Comparison of ENCODE assay signal across 8 cellular contexts in the genomic region with DNA sequence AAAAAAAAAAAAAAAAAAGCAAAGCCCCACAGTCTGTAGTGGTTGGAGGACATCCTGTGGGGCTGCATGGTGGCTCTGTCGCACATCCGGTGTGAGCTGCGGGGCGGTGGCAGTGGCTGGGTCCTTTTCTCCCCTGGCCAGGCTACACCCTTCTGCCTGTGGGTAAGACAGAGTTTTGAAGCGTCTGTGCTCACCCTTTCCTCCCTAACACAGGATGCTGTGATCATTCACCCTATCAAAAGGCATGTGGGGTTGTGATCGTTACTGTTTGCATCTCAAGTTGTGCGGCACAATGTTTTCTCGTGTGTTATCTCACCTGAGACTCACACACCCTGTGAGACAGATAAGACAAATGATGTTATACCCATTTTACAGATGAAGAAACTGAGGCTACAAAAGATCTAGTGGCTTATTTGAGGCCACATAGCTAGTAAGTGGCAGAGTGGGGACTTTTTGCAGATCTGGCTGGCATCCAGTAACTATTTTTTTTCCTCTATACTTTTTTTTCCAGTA. TPM values are rescaled to one million over a fixed set of nuclear protein-coding genes. Genes with fewer than 3 reads are reported as not detected.
A peak's percentile ranks its signal among the peaks of the same experiment; 100 is the strongest.
DNase-seq lines count a peak whose midpoint lies in the region; ATAC-seq and TF ChIP-seq lines count a peak whose summit lies in the region.

No MANE protein-coding gene starts in this region.

- TF ChIP-seq CTCF in lung (IDR thresholded peaks at IDR 0.05; ENCODE audit: control extremely low read depth, extremely low read depth) (no peak), nephron progenitor cell (IDR thresholded peaks at IDR 0.05) (no peak)

- no peak overlapping the region for H3K4me3 Mint-ChIP-seq in activated CD4-positive, alpha-beta T cell treated with anti-CD3 and anti-CD28 coated beads for 36 hours
- H3K4me3 Mint-ChIP-seq in nephron progenitor cell, result no peak overlapping the region

- no peaks in the 10 kb centered on the region for H3K79me2 ChIP-seq in GM23248 (ENCODE audit: insufficient read depth)

- peak; percentile 52 for ATAC-seq in GM18861 (IDR thresholded peaks at IDR 0.05; ENCODE audit: unreplicated experiment)
- ATAC-seq in HG02943 (IDR thresholded peaks at IDR 0.05; ENCODE audit: low read depth, unreplicated experiment), result peak; percentile 78
- peak; percentile 94 for ATAC-seq in activated CD4-positive, alpha-beta T cell treated with anti-CD3 and anti-CD28 coated beads for 36 hours
- ATAC-seq in lung (ENCODE audit: insufficient read depth, low FRiP score), result no peak

- H3K9me3 Mint-ChIP-seq in activated CD4-positive, alpha-beta T cell treated with anti-CD3 and anti-CD28 coated beads for 36 hours (ENCODE audit: low read depth), result no peaks in the 10 kb centered on the region
- peaks cover 11% of the 10 kb centered on the region for H3K9me3 Mint-ChIP-seq in nephron progenitor cell

- intact Hi-C loops in activated CD4-positive, alpha-beta T cell treated with anti-CD3 and anti-CD28 coated beads for 36 hours (cut with DNase I, micrococcal nuclease), result no loop called here

- H3K27me3 Mint-ChIP-seq in activated CD4-positive, alpha-beta T cell treated with anti-CD3 and anti-CD28 coated beads for 36 hours, result no peaks in the 10 kb centered on the region
- H3K27me3 Mint-ChIP-seq in nephron progenitor cell (ENCODE audit: low read depth, poor library complexity), result peaks cover 3% of the 10 kb centered on the region

- no peaks in the 10 kb centered on the region for H3K9me2 ChIP-seq in GM23248 (ENCODE audit: insufficient read depth)

- peaks cover 0 to 14% of the 10 kb centered on the region in 2 donors for H3K4me1 ChIP-seq in lung (ENCODE audit: control insufficient read depth in 2 of 2, insufficient read depth in 2 of 2, low read length in 2 of 2)
- peaks cover 12% of the 10 kb centered on the region for H3K4me1 ChIP-seq in GM23248 (ENCODE audit: insufficient read depth)

- H3K36me3 ChIP-seq in lung (ENCODE audit: control insufficient read depth in 2 of 2, insufficient read depth in 2 of 2, low read length in 2 of 2) (peaks cover 0 to 9% of the 10 kb centered on the region in 2 donors), GM23248 (ENCODE audit: low read depth) (no peaks in the 10 kb centered on the region)

- peak overlapping the region; percentile 93 for H3K27ac Mint-ChIP-seq in activated CD4-positive, alpha-beta T cell treated with anti-CD3 and anti-CD28 coated beads for 36 hours
- no peak overlapping the region for H3K27ac Mint-ChIP-seq in nephron progenitor cell

- H2AFZ ChIP-seq in GM23248, result no peak overlapping the region

- H3K4me1 Mint-ChIP-seq in activated CD4-positive, alpha-beta T cell treated with anti-CD3 and anti-CD28 coated beads for 36 hours, result peaks cover 59% of the 10 kb centered on the region
- H3K4me1 Mint-ChIP-seq in nephron progenitor cell, result peaks cover 16% of the 10 kb centered on the region

- no peaks in the 10 kb centered on the region for H4K20me1 ChIP-seq in GM23248 (ENCODE audit: insufficient read depth)

- 55 to 71% methylated on average over 8 of the region's 8 CpGs for WGBS in lung, 2 donors
- 93 to 97% methylated on average over 8 of the region's 8 CpGs for WGBS in GM23248 (ENCODE audit: low coverage in 1 of 2, low lambda C conversion rate in 2 of 2, missing lambda C conversion rate in 2 of 2), 2 experiments

- H3K27me3 ChIP-seq in lung (ENCODE audit: control insufficient read depth, insufficient read depth) (no peaks in the 10 kb centered on the region), GM23248 (replicated peaks; ENCODE audit: insufficient read depth) (no peaks in the 10 kb centered on the region)

- no peak overlapping the region for H3K4me3 ChIP-seq in lung
- no peak overlapping the region for H3K4me3 ChIP-seq in GM23248

- DNase-seq in activated CD4-positive, alpha-beta T cell treated with anti-CD3 and anti-CD28 coated beads for 36 hours, result peak; percentile 83
- no peak for DNase-seq in lung (ENCODE audit: low spot score)
- DNase-seq in Ammon's horn (ENCODE audit: low spot score), result no peak
- no peak for DNase-seq in nephron progenitor cell
- no peak for DNase-seq in GM23248
- DNase-seq in cerebellar nuclear complex (lab: John Stamatoyannopoulos, UW), result no peak

- in situ Hi-C loops in GM23248 (cut with MboI), result no loop called here

- H3K9me3 ChIP-seq in lung (ENCODE audit: control insufficient read depth in 2 of 2, insufficient read depth in 1 of 2, low read length in 1 of 2) (no peaks in the 10 kb centered on the region), GM23248 (ENCODE audit: low read depth) (no peaks in the 10 kb centered on the region)

- H3K27ac ChIP-seq in lung (ENCODE audit: low read depth in 1 of 2, low read length in 1 of 2), result peak overlapping the region; percentile 18 to 26
- no peak overlapping the region for H3K27ac ChIP-seq in GM23248

- no peaks in the 10 kb centered on the region for H3F3A ChIP-seq in GM23248 (ENCODE audit: insufficient read depth)

- no peak overlapping the region for H3K9ac ChIP-seq in GM23248

- POLR2A ChIA-PET in activated CD4-positive, alpha-beta T cell treated with anti-CD3 and anti-CD28 coated beads for 36 hours (lab: Charles Lee), result interaction anchor here (0.5 to 3.3 kb wide), 5 partner anchors 8 to 36 kb away, joined by 3 to 16 read pairs (median 6); no protein-coding TSS in a partner anchor

- H3K36me3 Mint-ChIP-seq in activated CD4-positive, alpha-beta T cell treated with anti-CD3 and anti-CD28 coated beads for 36 hours (ENCODE audit: low read depth), result peaks cover 4% of the 10 kb centered on the region
- no peaks in the 10 kb centered on the region for H3K36me3 Mint-ChIP-seq in nephron progenitor cell (ENCODE audit: low read depth)

- H3K4me2 ChIP-seq in GM23248 (ENCODE audit: unreplicated experiment), result no peak overlapping the region

- CTCF ChIA-PET in activated CD4-positive, alpha-beta T cell treated with anti-CD3 and anti-CD28 coated beads for 36 hours (lab: Charles Lee), result interaction anchor here (0.6 to 1.0 kb wide), 8 partner anchors 14 to 293 kb away, joined by 3 to 9 read pairs (median 3); no protein-coding TSS in a partner anchor

RNA-seq across cellular contexts. Expression of gene IRF1, which starts 17.5 kb away (rescaled TPM):
- total RNA-seq in activated CD4-positive, alpha-beta T cell treated with anti-CD3 and anti-CD28 coated beads for 36 hours, result 100 to 1,000 TPM; 121 to 130 TPM
- 10 to 100 TPM; 53.8 to 83.2 TPM for total RNA-seq in lung
- polyA plus RNA-seq in lung, result 100 to 1,000 TPM in 1 of 2 donors, 10 to 100 TPM in 1; 32.9 to 141 TPM
- total RNA-seq in GM23248 (2014; rRNA removed; shearing (Covaris generic)), result 6.2 and 10.4 TPM in 2 replicates
- polyA plus RNA-seq in GM23248 (2016; fragmentation: Nextera tagmentation; extraction: Ambion mirVana), result 21.7 and 22.2 TPM in 2 replicates
